Comparison of ENCODE assay signal across 16 cellular contexts in the genomic region with DNA sequence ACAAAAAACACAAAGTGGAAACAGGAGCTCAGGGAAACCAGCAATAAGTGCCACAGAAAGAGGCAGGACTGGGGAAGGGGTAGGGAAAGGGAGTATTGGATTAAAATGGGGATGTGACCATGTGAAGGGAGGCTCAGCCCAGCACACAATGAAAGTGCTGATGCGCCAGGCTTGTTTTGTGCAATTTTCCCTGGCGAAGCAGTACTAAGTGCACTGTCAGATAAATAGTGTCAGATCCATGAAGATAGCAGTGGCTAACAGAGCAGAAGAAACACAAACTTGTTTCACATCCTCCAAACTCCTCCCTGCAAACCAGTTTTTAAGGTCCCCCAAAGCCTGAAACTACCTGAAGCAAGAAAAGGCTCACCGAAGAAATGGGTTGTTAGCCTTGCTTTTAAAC. TPM values are rescaled to one million over a fixed set of nuclear protein-coding genes. Genes with fewer than 3 reads are reported as not detected.
DNase-seq lines count a peak whose midpoint lies in the region; ATAC-seq and TF ChIP-seq lines count a peak whose summit lies in the region.
"Had no signal": no experiment of that assay in that cellular context is flagged by ENCODE, and none has a peak within 500 bp of the region (broad histone marks: within the 10 kb centered on the region; RNA-seq: fewer than 3 reads in every experiment).

No MANE protein-coding gene starts in this region.

- intact Hi-C loops in heart right ventricle (cut with DNase I) (loop anchor here in 4 of 10 donors (5.0 to 10.0 kb wide), 3 partner anchors 38 to 115 kb away; a partner anchor contains a TSS), stomach (cut with DNase I; ENCODE audit: low total_unique reads) (no loop called here)

- DNase-seq in NCI-H69 (lab: John Stamatoyannopoulos, UW) (peak; percentile 27), heart right ventricle (no peak), pons (ENCODE audit: low spot score) (peak; percentile 35), NCI-H2029 (lab: John Stamatoyannopoulos, UW) (no peak), stomach (no peak), NCI-H2171 (lab: John Stamatoyannopoulos, UW) (no peak)
- DNase-seq: DMS153; effector CD4-positive, alpha-beta T cell; occipital lobe; Peyer's patch had no signal

- H3K27ac ChIP-seq in heart right ventricle (peak overlapping the region in 4 of 10 donors; percentile 27 to 82 (median 38)), stomach (peak overlapping the region in 2 of 5 donors; percentile 6 to 47)
- H3K27ac ChIP-seq: hepatocyte, Peyer's patch had no signal

- TF ChIP-seq POLR2A in stomach (IDR thresholded peaks at IDR 0.05) = no peak

- H3K36me3 ChIP-seq in heart right ventricle (peaks cover 0 to 32% (median 0%) of the 10 kb centered on the region in 9 donors), stomach (peaks cover 0 to 16% (median 7%) of the 10 kb centered on the region in 4 donors)
- H3K36me3 ChIP-seq: Peyer's patch had no signal

- H3K4me3 ChIP-seq in heart right ventricle (no peak overlapping the region), stomach (no peak overlapping the region)
- H3K4me3 ChIP-seq: hepatocyte, Peyer's patch had no signal

- no peaks in the 10 kb centered on the region for H3K27me3 ChIP-seq in heart right ventricle
- H3K27me3 ChIP-seq in stomach = no peaks in the 10 kb centered on the region
- H3K27me3 ChIP-seq: hepatocyte, Peyer's patch had no signal

- no peaks in the 10 kb centered on the region for H3K9me3 ChIP-seq in heart right ventricle
- no peaks in the 10 kb centered on the region for H3K9me3 ChIP-seq in stomach
- H3K9me3 ChIP-seq: Peyer's patch had no signal

- no peak for TF ChIP-seq CTCF in heart right ventricle (IDR thresholded peaks at IDR 0.05)
- TF ChIP-seq CTCF in stomach (IDR thresholded peaks at IDR 0.05) = no peak

- peaks cover 13 to 82% (median 74%) of the 10 kb centered on the region in 9 donors for H3K4me1 ChIP-seq in heart right ventricle
- H3K4me1 ChIP-seq in stomach = peaks cover 18 to 95% (median 59%) of the 10 kb centered on the region in 4 donors

- WGBS in heart right ventricle, 2 donors = 89 to 91% methylated on average over 3 of the region's 3 CpGs
- WGBS in stomach, 5 donors = 85 to 96% (median 88%) methylated on average over 3 of the region's 3 CpGs

- TF ChIP-seq EP300 in stomach (IDR thresholded peaks at IDR 0.05) = no peak

- peak; percentile 58 for ATAC-seq in GM18868 (IDR thresholded peaks at IDR 0.05; ENCODE audit: unreplicated experiment)
- ATAC-seq in heart right ventricle = peak in 7 of 8 donors; percentile 40 to 80 (median 51)
- no peak for ATAC-seq in GM19455 (IDR thresholded peaks at IDR 0.05; ENCODE audit: unreplicated experiment)
- ATAC-seq: activated CD4-positive, CD25-positive, alpha-beta regulatory T cell treated with anti-CD3 and anti-CD28 coated beads, Interleukin-2, amount 50 U/mL, for 24 hours; activated naive CD4-positive, alpha-beta T cell treated with anti-CD3 and anti-CD28 coated beads, Interleukin-2, amount 50 U/mL, for 72 hours had no signal

RNA-seq across cellular contexts. Expression of a gene that starts 50.7 kb away (rescaled TPM):
- 10 to 100 TPM in 1 of 10 donors, 1 to 10 TPM in 9; 2.9 to 10.2 (median 4.0) TPM for total RNA-seq in heart right ventricle
- polyA plus RNA-seq in heart right ventricle = 1 to 10 TPM in 1 of 2 donors, under 1 TPM in 1; 0.33 to 6.2 TPM
- total RNA-seq in stomach = 1 to 10 TPM in 2 of 5 donors, not detected in 3; 1.1 to 1.2 TPM
- under 1 TPM in 1 of 3 donors, not detected in 2; 0.20 TPM for polyA plus RNA-seq in stomach
- total RNA-seq: hepatocyte, M059J, occipital lobe had no signal

RNA-seq across cellular contexts. Expression of a gene that starts 53.3 kb away (rescaled TPM):
- total RNA-seq in heart right ventricle (10 to 100 TPM; 68.3 to 97.0 (median 87.7) TPM), stomach (100 to 1,000 TPM in 2 of 5 donors, 10 to 100 TPM in 3; 39.7 to 206 (median 95.2) TPM)
- polyA plus RNA-seq in heart right ventricle (10 to 100 TPM; 24.4 to 35.8 TPM), stomach (10 to 100 TPM; 12.7 to 18.5 (median 17.7) TPM)

Comparison
In these comparisons a context has a peak if more than half of its experiments do, and no peak if none do; other contexts are left out.
1. DNase-seq: peak in NCI-H69 (single experiment) and pons (single experiment); none in heart right ventricle (0 of 2), NCI-H2029 (single experiment), stomach (single experiment) and NCI-H2171 (single experiment).